In the genomic region with DNA sequence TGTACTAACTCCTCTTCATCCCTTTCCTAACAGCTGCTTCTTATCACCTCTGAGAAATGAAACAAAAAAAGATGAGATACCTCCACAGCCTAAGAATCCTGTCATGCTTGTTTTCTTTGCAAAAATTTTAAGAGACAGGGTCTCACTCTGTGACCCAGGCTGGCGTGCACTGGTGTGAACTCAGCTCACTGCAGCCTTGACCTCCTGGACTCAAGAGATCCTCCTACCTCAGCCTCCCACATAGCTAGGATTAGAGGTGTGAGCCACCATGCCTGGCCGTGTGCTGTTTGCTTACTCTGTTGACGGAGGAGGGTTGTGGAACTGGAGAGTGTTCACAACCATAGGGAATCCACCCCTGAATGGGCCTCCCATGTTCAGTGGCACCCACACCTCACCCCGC, we compare ENCODE assay signal across 21 cellular contexts.
"Had no signal": no experiment of that assay in that cellular context is flagged by ENCODE, and none has a peak within 500 bp of the region (broad histone marks: within the 10 kb centered on the region; RNA-seq: fewer than 3 reads in every experiment).

No MANE protein-coding gene starts in this region.

- H3K27me3 Mint-ChIP-seq: activated naive CD8-positive, alpha-beta T cell treated with anti-CD3 and anti-CD28 coated beads, Interleukin-2, amount 10 ng/mL, durations not matched to agents 7 days and 5 days had no signal

- H3K27ac Mint-ChIP-seq: activated naive CD8-positive, alpha-beta T cell treated with anti-CD3 and anti-CD28 coated beads, Interleukin-2, amount 10 ng/mL, durations not matched to agents 7 days and 5 days had no signal

- ATAC-seq: activated CD4-positive, CD25-positive, alpha-beta regulatory T cell treated with anti-CD3 and anti-CD28 coated beads, Interleukin-2, amount 50 U/mL, for 24 hours; SK-N-SH treated with all-trans-retinoic acid at 6 μM for 48 hours had no signal

- H3K4me1 Mint-ChIP-seq: activated naive CD8-positive, alpha-beta T cell treated with anti-CD3 and anti-CD28 coated beads, Interleukin-2, amount 10 ng/mL, durations not matched to agents 7 days and 5 days had no signal

- H3K4me3 Mint-ChIP-seq: activated naive CD8-positive, alpha-beta T cell treated with anti-CD3 and anti-CD28 coated beads, Interleukin-2, amount 10 ng/mL, durations not matched to agents 7 days and 5 days had no signal

- DNase-seq: activated CD4-positive, alpha-beta T cell treated with anti-CD3 and anti-CD28 coated beads for 48 hours; activated CD4-positive, alpha-beta T cell treated with anti-CD3 and anti-CD28 coated beads, Interleukin-2, amount 50 U/mL, for 48 hours; activated CD8-positive, alpha-beta memory T cell treated with anti-CD3 and anti-CD28 coated beads, Interleukin-2, amount 50 U/mL, for 48 hours; activated naive CD4-positive, alpha-beta T cell treated with anti-CD3 and anti-CD28 coated beads, Interleukin-2, amount 50 U/mL, for 16 hours; activated naive CD8-positive, alpha-beta T cell treated with anti-CD3 and anti-CD28 coated beads, Interleukin-2, amount 10 ng/mL, durations not matched to agents 7 days and 5 days; activated T-cell treated with anti-CD3 and anti-CD28 coated beads, Interleukin-2, amount 50 U/mL, for 1 hour; adrenal gland; anterior cingulate cortex; cerebellar nuclear complex; NCI-H1092 treated with DMSO at 0.1 percent for 48 hours; NCI-H1417 treated with DMSO at 0.1 percent for 48 hours; NCI-H1694; NCI-H2029 treated with DMSO at 0.1 percent for 48 hours; NCI-H345; NCI-H510A; NCI-H526 treated with DMSO at 0.1 percent for 48 hours; NCI-H82; SHP77; SW 1271 had no signal

- H3K9me3 Mint-ChIP-seq: activated naive CD8-positive, alpha-beta T cell treated with anti-CD3 and anti-CD28 coated beads, Interleukin-2, amount 10 ng/mL, durations not matched to agents 7 days and 5 days had no signal
